15 cellular contexts compared by ENCODE assay signal in genomic region chr17:70369296-70369855, GRCh38.
"Had no signal": no experiment of that assay in that cellular context is flagged by ENCODE, and none has a peak within 500 bp of the region (broad histone marks: within the 10 kb centered on the region; RNA-seq: fewer than 3 reads in every experiment).

No MANE protein-coding gene starts in this region.

- H3K27me3 ChIP-seq: dorsolateral prefrontal cortex, hepatocyte, tibial artery, vagina had no signal

- H3K4me3 ChIP-seq: dorsolateral prefrontal cortex, hepatocyte, tibial artery, vagina had no signal

- DNase-seq: activated CD4-positive, alpha-beta memory T cell treated with anti-CD3 and anti-CD28 coated beads, Interleukin-2, amount 10 ng/mL, durations not matched to agents 7 days and 5 days; activated effector memory CD4-positive, alpha-beta T cell treated with anti-CD3 and anti-CD28 coated beads, Interleukin-2, amount 50 U/mL, for 16 hours; activated T-cell treated with anti-CD3 and anti-CD28 coated beads, Interleukin-2, amount 50 U/mL, for 48 hours; amygdala; dorsolateral prefrontal cortex; endodermal cell; nephron progenitor cell; occipital lobe; right cardiac atrium; small intestine; stimulated activated CD4-positive, alpha-beta T cell treated with anti-CD3 and anti-CD28 coated beads, Interleukin-4, amount 100 ng/mL, for 24 hours; stimulated activated naive CD4-positive, alpha-beta T cell; tibial artery had no signal

- H3K36me3 ChIP-seq: tibial artery, vagina had no signal
